1 cellular context compared by ENCODE assay signal in genomic region chr3:71360694-71361093, GRCh38.
TF ChIP-seq lines count a peak whose summit lies in the region.

No MANE protein-coding gene starts in this region.

TF ChIP-seq in WTC11, 78 proteins besides CTCF, POLR2A, EP300 and RAD21 (continued from another document):
- TF ChIP-seq ARID4B (CRISPR knock-in tag; IDR thresholded peaks at IDR 0.05; ENCODE audit: borderline replicate concordance) = no peak
- TF ChIP-seq NR3C1 (CRISPR knock-in tag; conservative IDR thresholded peaks at IDR 0.05; ENCODE audit: low read depth) = no peak
- no peak for TF ChIP-seq USF2 (CRISPR knock-in tag; IDR thresholded peaks at IDR 0.05)
- TF ChIP-seq ZNF317 (CRISPR knock-in tag; IDR thresholded peaks at IDR 0.05; ENCODE audit: borderline replicate concordance, low read depth) = no peak
- no peak for TF ChIP-seq ZMAT4 (CRISPR knock-in tag; IDR thresholded peaks at IDR 0.05)
- no peak for TF ChIP-seq ZNF671 (CRISPR knock-in tag; IDR thresholded peaks at IDR 0.05)
TF ChIP-seq in WTC11: peak in this region for 0.
